In the genomic region with DNA sequence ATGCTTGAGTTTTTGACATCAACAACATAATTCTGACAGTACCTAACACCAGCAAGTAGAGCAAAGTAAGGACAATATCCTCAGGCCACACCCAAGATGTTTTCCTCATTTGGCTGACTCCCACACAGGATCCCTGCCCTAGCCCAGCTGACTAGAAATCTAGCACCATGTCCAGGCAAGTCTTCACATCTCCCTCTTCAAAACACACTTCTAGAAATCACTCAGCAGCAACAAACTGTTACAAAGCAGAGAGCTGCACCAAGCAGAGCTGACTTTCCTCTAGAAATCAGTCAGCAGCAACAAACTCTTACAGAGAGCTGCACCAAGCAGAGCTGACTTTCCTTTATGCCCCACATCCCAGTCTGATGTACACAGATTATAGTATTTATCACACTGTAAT, we compare ENCODE assay signal across 11 cellular contexts. TPM values are rescaled to one million over a fixed set of nuclear protein-coding genes. Genes with fewer than 3 reads are reported as not detected.
DNase-seq lines count a peak whose midpoint lies in the region; ATAC-seq and TF ChIP-seq lines count a peak whose summit lies in the region.
"Had no signal": no experiment of that assay in that cellular context is flagged by ENCODE, and none has a peak within 500 bp of the region (broad histone marks: within the 10 kb centered on the region; RNA-seq: fewer than 3 reads in every experiment).

No MANE protein-coding gene starts in this region.

- H3K27me3 Mint-ChIP-seq in central memory CD8-positive, alpha-beta T cell = no peaks in the 10 kb centered on the region

- H3K9me3 Mint-ChIP-seq in central memory CD8-positive, alpha-beta T cell = no peaks in the 10 kb centered on the region

- intact Hi-C loops in posterior cingulate gyrus (cut with DNase I) = no loop called here

- peak; percentile 42 for DNase-seq in GM20000 (ENCODE audit: low spot score)
- DNase-seq in central memory CD8-positive, alpha-beta T cell (ENCODE audit: low spot score in 2 of 2) = no peak
- DNase-seq in posterior cingulate gyrus = no peak
- no peak for DNase-seq in NCI-H1436 treated with DMSO at 0.1 percent for 48 hours (lab: John Stamatoyannopoulos, UW)
- no peak for DNase-seq in NCI-H345 treated with DMSO at 0.1 percent for 48 hours (lab: John Stamatoyannopoulos, UW; ENCODE audit: unreplicated experiment)
- DNase-seq in mesenteric fat pad (ENCODE audit: low spot score) = no peak
- DNase-seq: GDM1, heart right ventricle, SW 1271 had no signal

- TF ChIP-seq CTCF in GM20000 (IDR thresholded peaks at IDR 0.05; ENCODE audit: extremely low read depth, missing control alignments) = no peak

- H3K4me1 Mint-ChIP-seq in central memory CD8-positive, alpha-beta T cell = peaks cover 31% of the 10 kb centered on the region

- peaks cover 26% of the 10 kb centered on the region for H3K36me3 Mint-ChIP-seq in central memory CD8-positive, alpha-beta T cell (ENCODE audit: insufficient read depth)

- H3K27ac Mint-ChIP-seq in central memory CD8-positive, alpha-beta T cell (ENCODE audit: low read depth) = peak overlapping the region; percentile 30

- ATAC-seq in GM18511 (IDR thresholded peaks at IDR 0.05; ENCODE audit: unreplicated experiment) = peak; percentile 98
- ATAC-seq in HG03097 (IDR thresholded peaks at IDR 0.05; ENCODE audit: low FRiP score, unreplicated experiment) = peak; percentile 79
- no peak for ATAC-seq in central memory CD8-positive, alpha-beta T cell (replicated peaks; ENCODE audit: extremely low read depth, poor library complexity, severe bottlenecking)

- H3K4me3 Mint-ChIP-seq in central memory CD8-positive, alpha-beta T cell = no peak overlapping the region

RNA-seq across cellular contexts. Expression of gene TMEM168, which starts 7.7 kb away (rescaled TPM):
- 26.8 TPM for total RNA-seq in mesenteric fat pad
